ENCODE assay signal across 20 cellular contexts in the genomic region with DNA sequence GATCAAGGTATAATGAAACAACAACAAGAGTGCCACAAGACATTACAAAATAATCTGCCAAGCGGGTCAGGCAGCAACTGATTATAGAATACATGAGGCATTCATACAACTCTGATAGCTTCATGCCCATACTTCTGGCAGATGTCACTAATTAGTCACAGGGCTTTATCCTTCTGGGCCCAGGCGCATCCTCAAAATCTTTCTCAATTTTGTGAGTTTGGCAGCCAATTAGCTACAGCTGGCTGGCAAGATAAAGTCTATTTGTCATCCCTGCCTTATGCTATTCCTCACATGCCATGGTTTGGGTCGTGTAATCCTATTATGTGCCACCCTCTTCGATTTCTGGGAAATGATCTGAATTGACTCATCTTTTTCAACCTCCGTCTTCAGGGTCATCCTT.
DNase-seq lines count a peak whose midpoint lies in the region; ATAC-seq and TF ChIP-seq lines count a peak whose summit lies in the region.
"Had no signal": no experiment of that assay in that cellular context is flagged by ENCODE, and none has a peak within 500 bp of the region (broad histone marks: within the 10 kb centered on the region; RNA-seq: fewer than 3 reads in every experiment).

No MANE protein-coding gene starts in this region.

- TF ChIP-seq CTCF in SK-N-SH (IDR thresholded peaks at IDR 0.05), result no peak

- ATAC-seq in HG02763 (IDR thresholded peaks at IDR 0.05; ENCODE audit: unreplicated experiment), result no peak
- ATAC-seq: Right ventricle myocardium inferior had no signal

- no peaks in the 10 kb centered on the region for H3K9me2 ChIP-seq in SK-N-SH

- H3K9ac ChIP-seq in SK-N-SH, result no peak overlapping the region
- H3K9ac ChIP-seq: KMS-11 had no signal

- POLR2A ChIA-PET in SK-N-SH (lab: Yijun Ruan, JAX), result no interaction called here

- CTCF ChIA-PET in SK-N-SH (lab: Yijun Ruan, JAX), result interaction anchor here (0.7 kb wide), 1 partner anchor 515 kb away, joined by 3 read pairs; no protein-coding TSS in a partner anchor

- TF ChIP-seq RAD21 in SK-N-SH (IDR thresholded peaks at IDR 0.05; ENCODE audit: low read length), result no peak

- no peak overlapping the region for H3K4me2 ChIP-seq in SK-N-SH
- H3K4me2 ChIP-seq: KMS-11 had no signal

- H3K9me3 ChIP-seq in SK-N-SH, result no peaks in the 10 kb centered on the region

- 15% methylated on average over 5 of the region's 5 CpGs for WGBS in SK-N-SH (ENCODE audit: low lambda C conversion rate)

- DNase-seq in EL, result peak; percentile 1
- peak; percentile 42 for DNase-seq in NCI-H1694 (lab: John Stamatoyannopoulos, UW)
- DNase-seq in SK-N-SH, result peak; percentile 58
- DNase-seq in pons (ENCODE audit: low spot score), result peak; percentile 9
- DNase-seq in SIG-M5 (lab: John Stamatoyannopoulos, UW), result no peak
- DNase-seq in GOT3 (lab: John Stamatoyannopoulos, UW), result no peak
- DNase-seq: DMS53, GF-D8, H9, IMR-90, NCI-H1417 treated with DMSO at 0.1 percent for 48 hours, NCI-H1930, NCI-H226, NCI-H510A treated with DMSO at 0.1 percent for 48 hours, OCI-M1 had no signal

- H3K4me1 ChIP-seq in SK-N-SH (ENCODE audit: control insufficient read depth in 1 of 2, insufficient read depth in 2 of 2, low read depth in 1 of 2, low read length in 1 of 2), result peaks cover 0 to 7% of the 10 kb centered on the region in 2 experiments; a peak in 2 of 4 replicates

- no peaks in the 10 kb centered on the region for H4K20me1 ChIP-seq in SK-N-SH (ENCODE audit: insufficient read depth)

- H3K36me3 ChIP-seq in SK-N-SH (replicated peaks in 1 of 2; ENCODE audit: control insufficient read depth in 1 of 2, insufficient read depth in 2 of 2, low read length in 1 of 2), result no peaks in the 10 kb centered on the region

- peak in 1 of 2 experiments; percentile 92; a peak in 2 of 4 replicates for TF ChIP-seq EP300 in SK-N-SH (IDR thresholded peaks at IDR 0.05; ENCODE audit: borderline replicate concordance in 1 of 2, low read depth in 1 of 2, low read length in 1 of 2)

- H3K4me3 ChIP-seq in SK-N-SH (ENCODE audit: low read depth in 2 of 2, low read length in 1 of 2), result no peak overlapping the region
- H3K4me3 ChIP-seq: SK-N-MC had no signal

- no peaks in the 10 kb centered on the region for H3F3A ChIP-seq in SK-N-SH (replicated peaks; ENCODE audit: insufficient read depth)

- peak overlapping the region in 1 of 2 experiments; percentile 69; a peak in 2 of 4 replicates for H3K27ac ChIP-seq in SK-N-SH (ENCODE audit: low read depth in 2 of 2, low read length in 1 of 2)
- H3K27ac ChIP-seq: C4-2B, KMS-11, SK-N-MC had no signal

- H3K27me3 ChIP-seq in SK-N-SH (ENCODE audit: insufficient read depth), result no peaks in the 10 kb centered on the region

- no peak overlapping the region for H2AFZ ChIP-seq in SK-N-SH (ENCODE audit: low read depth)

- no peaks in the 10 kb centered on the region for H3K79me2 ChIP-seq in SK-N-SH (ENCODE audit: insufficient read depth)

TF ChIP-seq in SK-N-SH, 30 proteins besides CTCF, POLR2A, EP300 and RAD21:
- no peak for TF ChIP-seq USF1 (IDR thresholded peaks at IDR 0.05; ENCODE audit: borderline replicate concordance, low read depth)
- peak; percentile 94 for TF ChIP-seq RCOR1 (IDR thresholded peaks at IDR 0.05; ENCODE audit: low read length)
- peak; percentile 53; the same call in 1 of the 2 replicates for TF ChIP-seq TCF12 (IDR thresholded peaks at IDR 0.05)
- TF ChIP-seq REST (IDR thresholded peaks at IDR 0.05; ENCODE audit: low read depth, low read length), result no peak
- TF ChIP-seq GATA2 (CRISPR knock-in tag; IDR thresholded peaks at IDR 0.05), result peak; percentile 83
- TF ChIP-seq, protein P1, sequence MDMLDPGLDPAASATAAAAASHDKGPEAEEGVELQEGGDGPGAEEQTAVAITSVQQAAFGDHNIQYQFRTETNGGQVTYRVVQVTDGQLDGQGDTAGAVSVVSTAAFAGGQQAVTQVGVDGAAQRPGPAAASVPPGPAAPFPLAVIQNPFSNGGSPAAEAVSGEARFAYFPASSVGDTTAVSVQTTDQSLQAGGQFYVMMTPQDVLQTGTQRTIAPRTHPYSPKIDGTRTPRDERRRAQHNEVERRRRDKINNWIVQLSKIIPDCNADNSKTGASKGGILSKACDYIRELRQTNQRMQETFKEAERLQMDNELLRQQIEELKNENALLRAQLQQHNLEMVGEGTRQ (IDR thresholded peaks at IDR 0.05; ENCODE audit: borderline replicate concordance, low read depth, low read length), result no peak
- no peak for TF ChIP-seq NRF1 (IDR thresholded peaks at IDR 0.05; ENCODE audit: low read depth, low read length)
- TF ChIP-seq TEAD4 (IDR thresholded peaks at IDR 0.05; ENCODE audit: borderline replicate concordance, insufficient read depth), result 0 out of 2 replicates have a peak, but pooled peaks have one; percentile 22
- TF ChIP-seq GABPA (IDR thresholded peaks at IDR 0.05; ENCODE audit: low read depth), result no peak
- TF ChIP-seq CHD2 (IDR thresholded peaks at IDR 0.05; ENCODE audit: low read length, partially characterized antibody), result peak; percentile 67
- TF ChIP-seq, protein P2, sequence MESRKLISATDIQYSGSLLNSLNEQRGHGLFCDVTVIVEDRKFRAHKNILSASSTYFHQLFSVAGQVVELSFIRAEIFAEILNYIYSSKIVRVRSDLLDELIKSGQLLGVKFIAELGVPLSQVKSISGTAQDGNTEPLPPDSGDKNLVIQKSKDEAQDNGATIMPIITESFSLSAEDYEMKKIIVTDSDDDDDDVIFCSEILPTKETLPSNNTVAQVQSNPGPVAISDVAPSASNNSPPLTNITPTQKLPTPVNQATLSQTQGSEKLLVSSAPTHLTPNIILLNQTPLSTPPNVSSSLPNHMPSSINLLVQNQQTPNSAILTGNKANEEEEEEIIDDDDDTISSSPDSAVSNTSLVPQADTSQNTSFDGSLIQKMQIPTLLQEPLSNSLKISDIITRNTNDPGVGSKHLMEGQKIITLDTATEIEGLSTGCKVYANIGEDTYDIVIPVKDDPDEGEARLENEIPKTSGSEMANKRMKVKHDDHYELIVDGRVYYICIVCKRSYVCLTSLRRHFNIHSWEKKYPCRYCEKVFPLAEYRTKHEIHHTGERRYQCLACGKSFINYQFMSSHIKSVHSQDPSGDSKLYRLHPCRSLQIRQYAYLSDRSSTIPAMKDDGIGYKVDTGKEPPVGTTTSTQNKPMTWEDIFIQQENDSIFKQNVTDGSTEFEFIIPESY (IDR thresholded peaks at IDR 0.05; ENCODE audit: borderline replicate concordance, low read depth), result no peak
- TF ChIP-seq IRF3 (IDR thresholded peaks at IDR 0.05; ENCODE audit: low read depth, low read length), result no peak
- TF ChIP-seq SIN3A (IDR thresholded peaks at IDR 0.05; ENCODE audit: borderline replicate concordance, low read depth, low read length), result no peak
- TF ChIP-seq POLR2AphosphoS5 (IDR thresholded peaks at IDR 0.05; ENCODE audit: low read depth, low read length), result no peak
- TF ChIP-seq TAF1 (IDR thresholded peaks at IDR 0.05; ENCODE audit: borderline replicate concordance, low read depth, low read length), result no peak
- peak; percentile 51; the same call in 1 of the 2 replicates for TF ChIP-seq FOXJ3 (CRISPR knock-in tag; IDR thresholded peaks at IDR 0.05)
- TF ChIP-seq MEF2A (IDR thresholded peaks at IDR 0.05; ENCODE audit: borderline replicate concordance, low read depth), result no peak
- no peak for TF ChIP-seq FOXM1 (IDR thresholded peaks at IDR 0.05; ENCODE audit: low read depth)
- TF ChIP-seq RFX5 (IDR thresholded peaks at IDR 0.05; ENCODE audit: low read length), result no peak

Comparison
In these comparisons a context has a peak if more than half of its experiments do, and no peak if none do; other contexts are left out.
1. DNase-seq: peak in EL (single experiment), NCI-H1694 (single experiment), SK-N-SH (single experiment) and pons (single experiment); none in SIG-M5 (single experiment) and GOT3 (single experiment).